In genomic region chr20:35994994-35995453, GRCh38 we compare ENCODE assay signal across 1 cellular context.
TF ChIP-seq lines count a peak whose summit lies in the region.

No MANE protein-coding gene starts in this region.

TF ChIP-seq in HepG2, 621 proteins besides CTCF, POLR2A, EP300 and RAD21 (continued from another document and continues in another):
- TF ChIP-seq DBP (CRISPR knock-in tag; IDR thresholded peaks at IDR 0.05; ENCODE audit: not compliant biosample characterization) (no peak), BCL6 (CRISPR knock-in tag; IDR thresholded peaks at IDR 0.05) (no peak), NR2C2 (CRISPR knock-in tag; IDR thresholded peaks at IDR 0.05; ENCODE audit: borderline replicate concordance) (no peak), SP1 (IDR thresholded peaks at IDR 0.05) (no peak), SP1 (CRISPR knock-in tag; IDR thresholded peaks at IDR 0.05) (no peak), ZNF644 (CRISPR knock-in tag; IDR thresholded peaks at IDR 0.05; ENCODE audit: low read depth) (peak; percentile 69; the same call in 1 of the 2 replicates), ZFYVE20 (CRISPR knock-in tag; IDR thresholded peaks at IDR 0.05; ENCODE audit: borderline replicate concordance, low read depth) (no peak), ISX (CRISPR knock-in tag; conservative IDR thresholded peaks at IDR 0.05) (no peak), ETS1 (CRISPR knock-in tag; IDR thresholded peaks at IDR 0.05) (no peak), BORCS8-MEF2B (CRISPR knock-in tag; IDR thresholded peaks at IDR 0.05) (no peak), RXRB (CRISPR knock-in tag; IDR thresholded peaks at IDR 0.05; ENCODE audit: borderline replicate concordance) (peak; percentile 61; the same call in 1 of the 2 replicates), RCOR2 (CRISPR knock-in tag; IDR thresholded peaks at IDR 0.05) (no peak), KLF12 (CRISPR knock-in tag; IDR thresholded peaks at IDR 0.05; ENCODE audit: borderline replicate concordance) (peak; percentile 91; the same call in 1 of the 2 replicates), NFAT5 (CRISPR knock-in tag; IDR thresholded peaks at IDR 0.05) (no peak), MXD4 (CRISPR knock-in tag; IDR thresholded peaks at IDR 0.05) (no peak), ZBTB33 (CRISPR knock-in tag; IDR thresholded peaks at IDR 0.05) (peak; percentile 24; the same call in 1 of the 2 replicates), ZNF441 (CRISPR knock-in tag; IDR thresholded peaks at IDR 0.05; ENCODE audit: borderline replicate concordance) (0 out of 2 replicates have a peak, but pooled peaks have one; percentile 50), THAP9 (CRISPR knock-in tag; IDR thresholded peaks at IDR 0.05; ENCODE audit: borderline replicate concordance) (no peak; the same call in 1 of the 2 replicates), DMTF1 (CRISPR knock-in tag; IDR thresholded peaks at IDR 0.05) (no peak), NFATC3 (CRISPR knock-in tag; IDR thresholded peaks at IDR 0.05) (0 out of 2 replicates have a peak, but pooled peaks have one; percentile 66), TEAD2 (CRISPR knock-in tag; IDR thresholded peaks at IDR 0.05) (no peak), ZNF556 (CRISPR knock-in tag; IDR thresholded peaks at IDR 0.05; ENCODE audit: borderline replicate concordance) (no peak), GABPB1 (CRISPR knock-in tag; IDR thresholded peaks at IDR 0.05) (peak; percentile 28; the same call in 1 of the 2 replicates), KDM3A (CRISPR knock-in tag; IDR thresholded peaks at IDR 0.05; ENCODE audit: low read depth) (peak; percentile 65; the same call in 1 of the 2 replicates), HNRNPLL (IDR thresholded peaks at IDR 0.05; ENCODE audit: low read depth, low read length, poor library complexity, severe bottlenecking) (no peak), ZNF597 (CRISPR knock-in tag; IDR thresholded peaks at IDR 0.05) (no peak), THRA (CRISPR knock-in tag; IDR thresholded peaks at IDR 0.05; ENCODE audit: borderline replicate concordance) (0 out of 2 replicates have a peak, but pooled peaks have one; percentile 35), JARID2 (CRISPR knock-in tag; IDR thresholded peaks at IDR 0.05; ENCODE audit: insufficient replicate concordance) (peak; percentile 88), ZNF543 (CRISPR knock-in tag; IDR thresholded peaks at IDR 0.05) (no peak), ZNF260 (CRISPR knock-in tag; IDR thresholded peaks at IDR 0.05; ENCODE audit: borderline replicate concordance, low read depth) (no peak), ZNF256 (CRISPR knock-in tag; conservative IDR thresholded peaks at IDR 0.05) (no peak), E2F1 (CRISPR knock-in tag; IDR thresholded peaks at IDR 0.05) (no peak), NCOA2 (CRISPR knock-in tag; IDR thresholded peaks at IDR 0.05) (0 out of 2 replicates have a peak, but pooled peaks have one; percentile 17), MLXIP (CRISPR knock-in tag; IDR thresholded peaks at IDR 0.05; ENCODE audit: borderline replicate concordance) (no peak), MAZ (IDR thresholded peaks at IDR 0.05; ENCODE audit: borderline replicate concordance, low read depth, low read length) (no peak), MAZ (CRISPR knock-in tag; IDR thresholded peaks at IDR 0.05; ENCODE audit: low read depth) (no peak)
